ENCODE assay signal across 2 cellular contexts in the genomic region with DNA sequence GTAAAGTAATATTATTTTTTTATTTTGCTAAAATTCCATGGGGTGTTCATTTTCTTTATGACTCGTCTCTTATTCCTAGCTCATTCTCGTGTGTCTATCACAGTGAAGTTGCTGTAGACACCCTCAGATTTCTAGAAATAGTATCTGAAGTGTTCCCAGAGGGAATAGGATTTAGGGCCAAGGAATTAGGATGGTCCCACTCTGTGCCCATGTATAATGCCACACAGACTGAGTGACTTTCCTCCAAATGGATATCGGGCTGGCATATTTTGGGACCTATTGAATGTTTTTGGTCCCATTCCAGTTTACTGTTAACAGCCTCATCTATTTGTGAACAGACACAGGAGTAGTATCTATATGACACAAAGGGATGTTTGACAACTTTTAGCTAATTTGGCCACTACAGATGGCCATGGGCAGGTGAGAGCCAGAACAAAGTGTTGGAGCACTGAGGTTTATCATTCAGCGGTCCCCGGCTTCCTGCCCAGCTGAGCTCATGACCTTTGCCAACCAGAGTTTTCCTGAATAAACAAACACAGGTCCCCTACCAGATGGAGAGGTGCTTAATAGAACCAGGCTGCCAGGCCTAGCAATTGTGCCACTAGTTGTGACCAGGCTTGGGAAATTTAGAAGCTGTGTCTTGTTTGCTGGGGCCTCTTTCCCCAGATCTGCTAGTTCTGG.
TF ChIP-seq lines count a peak whose summit lies in the region.

No MANE protein-coding gene starts in this region.

TF ChIP-seq in SK-N-SH, 30 proteins besides CTCF, POLR2A, EP300 and RAD21 (continued from another document):
- TF ChIP-seq, protein P1, sequence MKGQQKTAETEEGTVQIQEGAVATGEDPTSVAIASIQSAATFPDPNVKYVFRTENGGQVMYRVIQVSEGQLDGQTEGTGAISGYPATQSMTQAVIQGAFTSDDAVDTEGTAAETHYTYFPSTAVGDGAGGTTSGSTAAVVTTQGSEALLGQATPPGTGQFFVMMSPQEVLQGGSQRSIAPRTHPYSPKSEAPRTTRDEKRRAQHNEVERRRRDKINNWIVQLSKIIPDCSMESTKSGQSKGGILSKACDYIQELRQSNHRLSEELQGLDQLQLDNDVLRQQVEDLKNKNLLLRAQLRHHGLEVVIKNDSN (IDR thresholded peaks at IDR 0.05; ENCODE audit: borderline replicate concordance, low read depth), result no peak
- no peak for TF ChIP-seq JUND (IDR thresholded peaks at IDR 0.05)
- TF ChIP-seq RCOR1 (IDR thresholded peaks at IDR 0.05; ENCODE audit: low read length), result no peak
- TF ChIP-seq GABPA (IDR thresholded peaks at IDR 0.05; ENCODE audit: low read depth), result no peak
- no peak for TF ChIP-seq RFX5 (IDR thresholded peaks at IDR 0.05; ENCODE audit: low read length)
- no peak for TF ChIP-seq YY1 (IDR thresholded peaks at IDR 0.05; ENCODE audit: low read depth)
- TF ChIP-seq EZH2phosphoT487 (IDR thresholded peaks at IDR 0.05; ENCODE audit: borderline replicate concordance, low read depth), result no peak
- TF ChIP-seq FOXJ3 (CRISPR knock-in tag; IDR thresholded peaks at IDR 0.05), result no peak
- TF ChIP-seq TEAD4 (IDR thresholded peaks at IDR 0.05; ENCODE audit: borderline replicate concordance, insufficient read depth), result no peak

TF ChIP-seq in SK-N-SH treated with all-trans-retinoic acid at 6 μM for 48 hours, 23 proteins besides CTCF, POLR2A, EP300 and RAD21:
- no peak for TF ChIP-seq CREB5 (CRISPR knock-in tag; IDR thresholded peaks at IDR 0.05; ENCODE audit: low read depth)
